ENCODE assay signal across 25 cellular contexts in the genomic region with DNA sequence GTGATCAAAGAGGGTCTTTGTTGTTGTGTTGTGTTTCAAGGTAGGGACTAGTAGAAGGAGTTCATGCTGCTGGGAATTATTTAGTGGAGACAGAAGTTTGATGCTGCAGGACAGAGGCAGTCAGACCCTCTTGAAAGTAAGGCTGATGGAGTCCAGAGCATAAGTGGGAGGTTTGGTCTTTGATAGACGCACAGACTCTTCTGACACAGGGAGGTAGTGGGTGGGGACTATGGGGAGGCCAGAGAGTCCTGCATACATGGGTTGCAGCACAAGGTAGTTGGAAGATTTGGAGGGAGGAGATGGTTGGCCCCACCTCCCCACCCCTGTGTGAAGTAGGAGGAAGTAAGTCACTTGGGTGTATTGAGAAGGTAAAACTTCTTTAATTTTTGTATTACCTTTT. TPM values are rescaled to one million over a fixed set of nuclear protein-coding genes. Genes with fewer than 3 reads are reported as not detected.
DNase-seq lines count a peak whose midpoint lies in the region; ATAC-seq and TF ChIP-seq lines count a peak whose summit lies in the region.
"Had no signal": no experiment of that assay in that cellular context is flagged by ENCODE, and none has a peak within 500 bp of the region (broad histone marks: within the 10 kb centered on the region; RNA-seq: fewer than 3 reads in every experiment).

No MANE protein-coding gene starts in this region.

- H3K27me3 Mint-ChIP-seq in T-helper 17 cell (peaks cover 15% of the 10 kb centered on the region), type B pancreatic cell (peaks cover 12% of the 10 kb centered on the region)

- H4K5ac ChIP-seq in IMR-90 (ENCODE audit: low read depth, low read length) = no peak overlapping the region

- no peaks in the 10 kb centered on the region for H3K4me1 ChIP-seq in IMR-90 (ENCODE audit: control insufficient read depth, insufficient read depth, low read length)
- H3K4me1 ChIP-seq: Caco-2 had no signal

- TF ChIP-seq CTCF in IMR-90 (conservative IDR thresholded peaks at IDR 0.05; ENCODE audit: low read depth, low read length) (no peak), type B pancreatic cell (conservative IDR thresholded peaks at IDR 0.05) (no peak)

- H3K27ac Mint-ChIP-seq in T-helper 17 cell (peak overlapping the region; percentile 10), type B pancreatic cell (no peak overlapping the region)
- H3K27ac Mint-ChIP-seq: CD8-positive, alpha-beta T cell; T-cell had no signal

- POLR2A ChIA-PET in IMR-90 (lab: Charles Lee; ENCODE audit: unreplicated experiment) = no interaction called here

- H2BK20ac ChIP-seq in IMR-90 (ENCODE audit: low read depth, low read length) = no peak overlapping the region

- H3K27me3 ChIP-seq in IMR-90 (ENCODE audit: control insufficient read depth, insufficient read depth, low read length) = peaks cover 6% of the 10 kb centered on the region

- H3K36me3 ChIP-seq in IMR-90 (ENCODE audit: control insufficient read depth, insufficient read depth, low read length) = no peaks in the 10 kb centered on the region

- DNase-seq in IMR-90 (no peak), T-helper 17 cell (no peak), erythroblast (lab: John Stamatoyannopoulos, UW) (peak; percentile 3 to 4), type B pancreatic cell (ENCODE audit: extremely low spot score, unreplicated experiment) (no peak), DMS 273 (lab: John Stamatoyannopoulos, UW; ENCODE audit: unreplicated experiment) (no peak), NCI-H526 treated with DMSO at 0.1 percent for 48 hours (lab: John Stamatoyannopoulos, UW) (no peak)
- DNase-seq in stimulated activated CD4-positive, alpha-beta T cell treated with anti-CD3 and anti-CD28 coated beads, Interleukin-1b, Interleukin-23, amount 100 ng/mL, for 48 hours = no peak
- DNase-seq: Caco-2; CD8-positive, alpha-beta T cell; DMS 273 treated with DMSO at 0.1 percent for 48 hours; DMS79 treated with DMSO at 0.1 percent for 48 hours; H7; NCI-H1092 treated with DMSO at 0.1 percent for 48 hours; NCI-H1436; NCI-H187; NCI-H2081 treated with DMSO at 0.1 percent for 48 hours; NCI-H2171; NCI-H345; NCI-H510A treated with DMSO at 0.1 percent for 48 hours; PC-9; SHP77; T-cell had no signal

- in situ Hi-C loops in IMR-90 (cut with MboI; ENCODE audit: low sequenced_read_pairs) = loop anchor here (25.0 kb wide), 1 partner anchor 538 kb away; a partner anchor contains a TSS

- H3K9ac ChIP-seq in IMR-90 (ENCODE audit: low read depth, low read length) = no peak overlapping the region
- H3K9ac ChIP-seq: KMS-11 had no signal

- H3K9me1 ChIP-seq in IMR-90 (ENCODE audit: insufficient read depth, low read length) = no peaks in the 10 kb centered on the region

- peak overlapping the region; percentile 42 for H2AFZ ChIP-seq in IMR-90 (replicated peaks; ENCODE audit: low read length, poor library complexity)
- H2AFZ ChIP-seq: PC-9 had no signal

- no peak overlapping the region for H2BK120ac ChIP-seq in IMR-90 (ENCODE audit: low read depth, low read length)

- CTCF ChIA-PET in IMR-90 (lab: Yijun Ruan, JAX) = no interaction called here

- H4K91ac ChIP-seq in IMR-90 (ENCODE audit: insufficient read depth, low read depth, low read length) = no peak overlapping the region

- H3K4me3 Mint-ChIP-seq in T-helper 17 cell (no peak overlapping the region), type B pancreatic cell (peak overlapping the region; percentile 39)
- H3K4me3 Mint-ChIP-seq: CD8-positive, alpha-beta T cell; T-cell had no signal

- no TSS peak for BruUV-seq in IMR-90 (replicated peaks; lab: Mats Ljungman, UMichigan)

- H3K18ac ChIP-seq in IMR-90 (ENCODE audit: low read depth, low read length) = no peak overlapping the region

- H3K36me3 Mint-ChIP-seq in T-helper 17 cell (ENCODE audit: low read depth) = no peaks in the 10 kb centered on the region
- H3K36me3 Mint-ChIP-seq in type B pancreatic cell = no peaks in the 10 kb centered on the region
- H3K36me3 Mint-ChIP-seq: CD8-positive, alpha-beta T cell; T-cell had no signal

- no peaks in the 10 kb centered on the region for H4K20me1 ChIP-seq in IMR-90 (ENCODE audit: insufficient read depth, low read length)

- TF ChIP-seq RAD21 in IMR-90 (IDR thresholded peaks at IDR 0.05; ENCODE audit: low read length) = no peak

- TF ChIP-seq POLR2A in IMR-90 (IDR thresholded peaks at IDR 0.05; ENCODE audit: low read depth, low read length) (no peak), erythroblast (IDR thresholded peaks at IDR 0.05; ENCODE audit: low read length) (no peak)

- H3K9me3 Mint-ChIP-seq in type B pancreatic cell = no peaks in the 10 kb centered on the region
- H3K9me3 Mint-ChIP-seq: CD8-positive, alpha-beta T cell; T-cell had no signal

- no peak overlapping the region for H4K8ac ChIP-seq in IMR-90 (ENCODE audit: low read depth in 2 of 2, low read length in 2 of 2)

- H2BK5ac ChIP-seq in IMR-90 (ENCODE audit: low read depth, low read length, poor library complexity, severe bottlenecking) = no peak overlapping the region

- dilution Hi-C loops in IMR-90 (cut with HindIII; ENCODE audit: low sequenced_read_pairs, unreplicated experiment) = no loop called here

- H3K14ac ChIP-seq in IMR-90 (replicated peaks; ENCODE audit: low read depth, low read length) = no peak overlapping the region

- no peak overlapping the region for H2BK15ac ChIP-seq in IMR-90 (ENCODE audit: low read depth, low read length)

- no peak for ATAC-seq in IMR-90 (ENCODE audit: low read depth)
- ATAC-seq in T-helper 17 cell = no peak
- ATAC-seq: CD8-positive, alpha-beta T cell; T-cell had no signal

- H3K23ac ChIP-seq in IMR-90 (ENCODE audit: low read depth, low read length) = no peak overlapping the region

- H2AK5ac ChIP-seq in IMR-90 (ENCODE audit: low read depth, low read length) = no peak overlapping the region

- 100% methylated on average over 1 of the region's 1 CpG; no CpG with 5 or more reads in 1 of the 2 experiments for WGBS in IMR-90 (ENCODE audit: extremely low coverage in 2 of 2, insufficient read length in 1 of 2), 2 experiments

- no peak overlapping the region for H3K4ac ChIP-seq in IMR-90 (ENCODE audit: low read depth, low read length)

- no peak overlapping the region for H3K4me2 ChIP-seq in IMR-90 (ENCODE audit: low read depth, low read length)
- H3K4me2 ChIP-seq: KMS-11, PC-9 had no signal

- peaks cover 16 to 21% of the 10 kb centered on the region in 2 experiments for H3K79me1 ChIP-seq in IMR-90 (ENCODE audit: low read depth in 1 of 2, low read length in 2 of 2)

- no peak overlapping the region for H2AK9ac ChIP-seq in IMR-90 (replicated peaks; ENCODE audit: low read depth, low read length, poor library complexity)

- H3K4me3 ChIP-seq in IMR-90 (ENCODE audit: insufficient read depth, low read depth, low read length) = no peak overlapping the region
- H3K4me3 ChIP-seq: PC-9 had no signal

- H3K56ac ChIP-seq in IMR-90 (ENCODE audit: extremely low read depth, insufficient read depth, low read length) = no peak overlapping the region

- intact Hi-C loops in IMR-90 (cut with micrococcal nuclease) = loop anchor here (5.0 kb wide), 2 partner anchors 37 to 543 kb away; a partner anchor contains a TSS

- H3K4me1 Mint-ChIP-seq in T-helper 17 cell (peaks cover 16% of the 10 kb centered on the region), type B pancreatic cell (ENCODE audit: unreplicated experiment) (no peaks in the 10 kb centered on the region)

- no peaks in the 10 kb centered on the region for H3K9me3 ChIP-seq in IMR-90 (ENCODE audit: control insufficient read depth, insufficient read depth, low read length)
- H3K9me3 ChIP-seq in T-helper 17 cell (ENCODE audit: control insufficient read depth, low read length, poor library complexity, severe bottlenecking) = no peaks in the 10 kb centered on the region
- H3K9me3 ChIP-seq: Caco-2 had no signal

- H3K27ac ChIP-seq in IMR-90 (ENCODE audit: insufficient read depth, low read length) = no peak overlapping the region
- H3K27ac ChIP-seq: C4-2B, KMS-11, PC-9, RWPE1 had no signal

TF ChIP-seq in IMR-90, 13 proteins besides CTCF, POLR2A, EP300 and RAD21 (continues in another document):
- TF ChIP-seq, protein P1, sequence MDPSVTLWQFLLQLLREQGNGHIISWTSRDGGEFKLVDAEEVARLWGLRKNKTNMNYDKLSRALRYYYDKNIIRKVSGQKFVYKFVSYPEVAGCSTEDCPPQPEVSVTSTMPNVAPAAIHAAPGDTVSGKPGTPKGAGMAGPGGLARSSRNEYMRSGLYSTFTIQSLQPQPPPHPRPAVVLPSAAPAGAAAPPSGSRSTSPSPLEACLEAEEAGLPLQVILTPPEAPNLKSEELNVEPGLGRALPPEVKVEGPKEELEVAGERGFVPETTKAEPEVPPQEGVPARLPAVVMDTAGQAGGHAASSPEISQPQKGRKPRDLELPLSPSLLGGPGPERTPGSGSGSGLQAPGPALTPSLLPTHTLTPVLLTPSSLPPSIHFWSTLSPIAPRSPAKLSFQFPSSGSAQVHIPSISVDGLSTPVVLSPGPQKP (IDR thresholded peaks at IDR 0.05; ENCODE audit: borderline replicate concordance, low read depth, low read length) = no peak
- TF ChIP-seq MAZ (IDR thresholded peaks at IDR 0.05; ENCODE audit: borderline replicate concordance, low read depth, low read length) = no peak
- no peak for TF ChIP-seq RCOR1 (IDR thresholded peaks at IDR 0.05; ENCODE audit: insufficient replicate concordance, low read length)
- no peak for TF ChIP-seq RFX5 (IDR thresholded peaks at IDR 0.05; ENCODE audit: low read depth, low read length)
- no peak for TF ChIP-seq SMC3 (IDR thresholded peaks at IDR 0.05; ENCODE audit: low read depth, low read length)
- TF ChIP-seq CEBPB (IDR thresholded peaks at IDR 0.05; ENCODE audit: low read depth, low read length) = no peak
- no peak for TF ChIP-seq BHLHE40 (IDR thresholded peaks at IDR 0.05; ENCODE audit: low read depth, low read length)
- no peak for TF ChIP-seq NFE2L2 (IDR thresholded peaks at IDR 0.05; ENCODE audit: low read depth, low read length)
- no peak for TF ChIP-seq FOS (IDR thresholded peaks at IDR 0.05; ENCODE audit: low read depth, low read length)
- no peak for TF ChIP-seq MAFK (IDR thresholded peaks at IDR 0.05; ENCODE audit: low read depth, low read length)

RNA-seq across cellular contexts. Expression of a gene that starts 2.4 kb away (rescaled TPM):
- total RNA-seq in IMR-90 (2012; rRNA removed) (2.0 and 5.0 TPM in 2 replicates), T-helper 17 cell (1 to 10 TPM; 2.8 to 3.5 TPM), type B pancreatic cell (ENCODE audit: low replicate concordance) (5.3 and 7.2 TPM in 2 replicates)
- 1.9 and 2.3 TPM in 2 replicates for polyA plus RNA-seq in IMR-90 (2012; rRNA removed)
- 0.48 and 0.86 TPM in 2 replicates for polyA plus RNA-seq in IMR-90 (2012; cell fraction: cytosol; rRNA removed)
- 1.3 and 2.2 TPM in 2 replicates for polyA plus RNA-seq in IMR-90 (2012; cell fraction: nucleus; rRNA removed; ENCODE audit: low replicate concordance)

RNA-seq across cellular contexts. Expression of a gene that starts 36.1 kb away (rescaled TPM):
- total RNA-seq in IMR-90 (2012; rRNA removed) (17.2 and 19.2 TPM in 2 replicates), T-helper 17 cell (10 to 100 TPM; 39.3 to 44.9 TPM), type B pancreatic cell (ENCODE audit: low replicate concordance) (43.0 and 50.4 TPM in 2 replicates)
- 0.95 and 2.1 TPM in 2 replicates for polyA plus RNA-seq in IMR-90 (2012; rRNA removed)
- 0.64 and 2.0 TPM in 2 replicates for polyA plus RNA-seq in IMR-90 (2012; cell fraction: cytosol; rRNA removed)
- polyA plus RNA-seq in IMR-90 (2012; cell fraction: nucleus; rRNA removed; ENCODE audit: low replicate concordance) = 0.14 and 1.7 TPM in 2 replicates

Comparison
In these comparisons a context has a peak if more than half of its experiments do, and no peak if none do; other contexts are left out.
1. DNase-seq: peak in erythroblast (2 of 2); none in IMR-90 (single experiment), T-helper 17 cell (0 of 3), type B pancreatic cell (single experiment), stimulated activated CD4-positive, alpha-beta T cell treated with anti-CD3 and anti-CD28 coated beads, Interleukin-1b, Interleukin-23, amount 100 ng/mL, for 48 hours (single experiment), DMS 273 (single experiment) and NCI-H526 treated with DMSO at 0.1 percent for 48 hours (single experiment).